23 cellular contexts compared by ENCODE assay signal in genomic region chr7:49669692-49670260, GRCh38.
"Had no signal": no experiment of that assay in that cellular context is flagged by ENCODE, and none has a peak within 500 bp of the region (broad histone marks: within the 10 kb centered on the region; RNA-seq: fewer than 3 reads in every experiment).

No MANE protein-coding gene starts in this region.

- H3K36me3 Mint-ChIP-seq: activated CD8-positive, alpha-beta memory T cell treated with anti-CD3 and anti-CD28 coated beads, Interleukin-2, amount 10 ng/mL, durations not matched to agents 7 days and 5 days; activated naive CD8-positive, alpha-beta T cell; mesothelial cell of epicardium; naive B cell; stimulated activated naive B cell treated with anti-CD40 and anti-IgM and Interleukin-4, amounts not matched to agents 10 μg/mL and 1 μg/mL and 100 μg/mL, for 72 hours had no signal

- DNase-seq: activated CD4-positive, alpha-beta T cell treated with anti-CD3 and anti-CD28 coated beads, Interleukin-2, amount 50 U/mL, for 1 hour; activated CD8-positive, alpha-beta memory T cell treated with anti-CD3 and anti-CD28 coated beads, Interleukin-2, amount 10 ng/mL, durations not matched to agents 7 days and 5 days; activated CD8-positive, alpha-beta T cell treated with anti-CD3 and anti-CD28 coated beads, Interleukin-2, amount 10 ng/mL, durations not matched to agents 7 days and 5 days; activated T-cell treated with anti-CD3 and anti-CD28 coated beads, Interleukin-2, amount 50 U/mL, for 48 hours; dermis blood vessel endothelial cell; effector CD4-positive, alpha-beta T cell; mammary epithelial cell; naive B cell; nephron progenitor cell; nucleus accumbens; retina; stimulated activated CD4-positive, alpha-beta T cell treated with anti-CD3 and anti-CD28 coated beads, Interleukin-1b, Interleukin-23, amount 100 ng/mL, for 48 hours; stimulated activated naive B cell treated with anti-CD40 and anti-IgM and Interleukin-4, amounts not matched to agents 10 μg/mL and 1 μg/mL and 100 μg/mL, for 72 hours; stomach; T-helper 2 cell; tibial artery had no signal

- H3K27ac ChIP-seq: pancreas, prostate gland, stomach, tibial artery had no signal

- H3K4me1 Mint-ChIP-seq: activated CD8-positive, alpha-beta memory T cell treated with anti-CD3 and anti-CD28 coated beads, Interleukin-2, amount 10 ng/mL, durations not matched to agents 7 days and 5 days; mesothelial cell of epicardium; naive B cell; stimulated activated naive B cell treated with anti-CD40 and anti-IgM and Interleukin-4, amounts not matched to agents 10 μg/mL and 1 μg/mL and 100 μg/mL, for 72 hours had no signal

- ATAC-seq: activated CD8-positive, alpha-beta memory T cell treated with anti-CD3 and anti-CD28 coated beads, Interleukin-2, amount 10 ng/mL, durations not matched to agents 7 days and 5 days; activated CD8-positive, alpha-beta T cell treated with anti-CD3 and anti-CD28 coated beads, Interleukin-2, amount 10 ng/mL, durations not matched to agents 7 days and 5 days; pancreas; stimulated activated naive B cell treated with anti-CD40 and anti-IgM and Interleukin-4, amounts not matched to agents 10 μg/mL and 1 μg/mL and 100 μg/mL, for 72 hours had no signal

- H3K4me3 Mint-ChIP-seq: activated CD8-positive, alpha-beta memory T cell treated with anti-CD3 and anti-CD28 coated beads, Interleukin-2, amount 10 ng/mL, durations not matched to agents 7 days and 5 days; activated CD8-positive, alpha-beta T cell treated with anti-CD3 and anti-CD28 coated beads, Interleukin-2, amount 10 ng/mL, durations not matched to agents 7 days and 5 days; activated naive CD8-positive, alpha-beta T cell; mesothelial cell of epicardium; naive B cell; nephron progenitor cell; stimulated activated naive B cell treated with anti-CD40 and anti-IgM and Interleukin-4, amounts not matched to agents 10 μg/mL and 1 μg/mL and 100 μg/mL, for 72 hours; WTC11 had no signal

- H3K27ac Mint-ChIP-seq: activated CD8-positive, alpha-beta memory T cell treated with anti-CD3 and anti-CD28 coated beads, Interleukin-2, amount 10 ng/mL, durations not matched to agents 7 days and 5 days; activated CD8-positive, alpha-beta T cell treated with anti-CD3 and anti-CD28 coated beads, Interleukin-2, amount 10 ng/mL, durations not matched to agents 7 days and 5 days; activated naive CD8-positive, alpha-beta T cell; activated T-helper 2 cell treated with anti-CD3 and anti-CD28 coated beads, Interferon-gamma antibody, Interleukin-2, Interleukin-4, amounts not matched to agents 10 μg/mL and 5 μg/mL and 100 μg/mL, durations not matched to agents 14 hours and 24 hours and 36 hours; mesothelial cell of epicardium; naive B cell; nephron progenitor cell; stimulated activated naive B cell treated with anti-CD40 and anti-IgM and Interleukin-4, amounts not matched to agents 10 μg/mL and 1 μg/mL and 100 μg/mL, for 72 hours; WTC11 had no signal

- H3K27me3 ChIP-seq: pancreas, stomach, tibial artery had no signal

- H3K36me3 ChIP-seq: pancreas, prostate gland, stomach, tibial artery had no signal

- H3K4me3 ChIP-seq: pancreas, prostate gland, smooth muscle cell, stomach, tibial artery had no signal

- H3K9me3 Mint-ChIP-seq: activated T-helper 2 cell treated with anti-CD3 and anti-CD28 coated beads, Interferon-gamma antibody, Interleukin-2, Interleukin-4, amounts not matched to agents 10 μg/mL and 5 μg/mL and 100 μg/mL, durations not matched to agents 14 hours and 24 hours and 36 hours had no signal

- H3K27me3 Mint-ChIP-seq: activated CD8-positive, alpha-beta memory T cell treated with anti-CD3 and anti-CD28 coated beads, Interleukin-2, amount 10 ng/mL, durations not matched to agents 7 days and 5 days; naive B cell; stimulated activated naive B cell treated with anti-CD40 and anti-IgM and Interleukin-4, amounts not matched to agents 10 μg/mL and 1 μg/mL and 100 μg/mL, for 72 hours had no signal

- H3K4me1 ChIP-seq: pancreas, prostate gland, stomach, tibial artery had no signal

- H3K9me3 ChIP-seq: pancreas, prostate gland, tibial artery had no signal
